Comparison of ENCODE assay signal across 16 cellular contexts in genomic region chr17:1732241-1733046, GRCh38. TPM values are rescaled to one million over a fixed set of nuclear protein-coding genes. Genes with fewer than 3 reads are reported as not detected.
"Had no signal": no experiment of that assay in that cellular context is flagged by ENCODE, and none has a peak within 500 bp of the region (broad histone marks: within the 10 kb centered on the region; RNA-seq: fewer than 3 reads in every experiment).

No MANE protein-coding gene starts in this region.

- H3K4me1 Mint-ChIP-seq: WTC11 had no signal

- DNase-seq: activated CD4-positive, alpha-beta T cell treated with anti-CD3 and anti-CD28 coated beads for 48 hours; activated CD8-positive, alpha-beta memory T cell treated with anti-CD3 and anti-CD28 coated beads, Interleukin-2, amount 50 U/mL, for 48 hours; activated naive CD4-positive, alpha-beta T cell; dorsolateral prefrontal cortex; endodermal cell; islet precursor cell; naive thymus-derived CD8-positive, alpha-beta T cell; stimulated activated CD4-positive, alpha-beta T cell treated with anti-CD3 and anti-CD28 coated beads, Interleukin-15, amount 100 ng/mL, for 24 hours; stimulated activated CD4-positive, alpha-beta T cell treated with anti-CD3 and anti-CD28 coated beads, Interleukin-4, amount 100 ng/mL, for 1 hour; stimulated activated naive CD8-positive, alpha-beta T cell treated with anti-CD3 and anti-CD28 coated beads, Interleukin-15, Interleukin-2, amounts not matched to agents 100 U/mL and 50 U/mL, for 24 hours; trophoblast cell had no signal

- H3K9me3 Mint-ChIP-seq: activated T-helper 1 cell treated with anti-CD3 and anti-CD28 coated beads, Interleukin-12 subunit alpha, Interleukin-12 subunit beta, Interleukin-2, Interleukin-4 antibody, amounts not matched to agents 30 ng/mL and 10 ng/mL and 1 ng/mL, durations not matched to agents 14 hours and 24 hours and 36 hours; endodermal cell; naive thymus-derived CD8-positive, alpha-beta T cell; WTC11 had no signal

- H3K27ac ChIP-seq: dorsolateral prefrontal cortex had no signal

- H3K4me3 Mint-ChIP-seq: activated T-helper 1 cell treated with anti-CD3 and anti-CD28 coated beads, Interleukin-12 subunit alpha, Interleukin-12 subunit beta, Interleukin-2, Interleukin-4 antibody, amounts not matched to agents 30 ng/mL and 10 ng/mL and 1 ng/mL, durations not matched to agents 14 hours and 24 hours and 36 hours; endodermal cell; naive thymus-derived CD8-positive, alpha-beta T cell; WTC11 had no signal

- H3K27me3 Mint-ChIP-seq: naive thymus-derived CD8-positive, alpha-beta T cell had no signal

- H3K27ac Mint-ChIP-seq: activated T-helper 1 cell treated with anti-CD3 and anti-CD28 coated beads, Interleukin-12 subunit alpha, Interleukin-12 subunit beta, Interleukin-2, Interleukin-4 antibody, amounts not matched to agents 30 ng/mL and 10 ng/mL and 1 ng/mL, durations not matched to agents 14 hours and 24 hours and 36 hours; endodermal cell; WTC11 had no signal

- H3K27me3 ChIP-seq: dorsolateral prefrontal cortex had no signal

- ATAC-seq: left lobe of liver; naive thymus-derived CD8-positive, alpha-beta T cell; stimulated activated naive CD8-positive, alpha-beta T cell treated with anti-CD3 and anti-CD28 coated beads, Interleukin-15, Interleukin-2, amounts not matched to agents 100 U/mL and 50 U/mL, for 24 hours; WTC11 had no signal

- H3K4me3 ChIP-seq: dorsolateral prefrontal cortex had no signal

RNA-seq across cellular contexts. Expression of gene SERPINF2, which starts 10.2 kb away (rescaled TPM):
- total RNA-seq: lung microvascular endothelial cell, skeletal muscle tissue had no signal

RNA-seq across cellular contexts. Expression of gene TLCD2, which starts 22.3 kb away (rescaled TPM):
- total RNA-seq: naive thymus-derived CD8-positive, alpha-beta T cell had no signal
- polyA plus RNA-seq: naive thymus-derived CD8-positive, alpha-beta T cell had no signal

RNA-seq across cellular contexts. Expression of gene SERPINF1, which starts 29.4 kb away (rescaled TPM):
- total RNA-seq: activated T-helper 1 cell treated with anti-CD3 and anti-CD28 coated beads, Interleukin-12 subunit alpha, Interleukin-12 subunit beta, Interleukin-2, Interleukin-4 antibody, amounts not matched to agents 30 ng/mL and 10 ng/mL and 1 ng/mL, durations not matched to agents 14 hours and 24 hours and 36 hours; lung microvascular endothelial cell had no signal
